Comparison of ENCODE assay signal across 8 cellular contexts in the genomic region with DNA sequence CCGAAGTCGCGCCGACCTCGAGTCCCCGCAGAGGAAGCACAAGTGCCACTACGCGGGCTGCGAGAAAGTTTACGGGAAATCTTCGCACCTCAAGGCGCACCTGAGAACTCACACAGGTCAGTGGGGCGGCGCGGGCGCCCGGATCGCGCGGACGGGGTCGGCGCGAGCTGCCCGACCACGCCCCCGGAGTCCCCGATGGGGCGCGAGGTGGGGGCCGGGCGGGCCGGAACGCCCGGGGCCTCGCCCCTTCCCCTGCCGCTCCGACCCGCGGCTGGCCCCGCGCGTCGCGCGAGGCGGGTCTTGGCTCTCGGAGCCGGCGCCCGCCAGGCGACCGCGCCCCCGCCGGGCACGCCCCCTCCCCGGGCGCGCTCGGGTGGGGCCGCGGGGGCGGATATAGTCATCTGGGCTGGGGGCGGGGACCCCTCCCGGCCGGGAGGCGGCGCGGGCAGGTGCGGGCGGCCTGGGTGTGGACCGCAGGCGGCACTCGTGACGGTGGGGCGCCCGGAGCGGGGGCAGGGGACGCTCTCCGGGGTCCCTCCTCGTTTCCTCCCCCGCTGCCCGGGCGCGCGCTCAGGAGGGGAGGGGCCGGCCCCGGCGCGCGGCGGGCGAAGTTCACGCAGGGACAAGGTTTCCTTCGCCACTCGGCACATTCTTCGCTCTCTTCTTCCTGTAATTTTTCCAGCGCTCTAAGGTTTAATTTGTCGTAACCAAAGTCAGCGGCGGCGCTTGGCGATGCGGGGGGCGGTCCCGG. TPM values are rescaled to one million over a fixed set of nuclear protein-coding genes. Genes with fewer than 3 reads are reported as not detected.
DNase-seq lines count a peak whose midpoint lies in the region; ATAC-seq and TF ChIP-seq lines count a peak whose summit lies in the region.

No MANE protein-coding gene starts in this region.

- H3K36me3 Mint-ChIP-seq in osteocyte (ENCODE audit: unreplicated experiment) (no peaks in the 10 kb centered on the region), type B pancreatic cell (no peaks in the 10 kb centered on the region)

- no peak for TF ChIP-seq CTCF in PC-3 (conservative IDR thresholded peaks at IDR 0.05; ENCODE audit: low read depth, low read length)
- peak; percentile 5 for TF ChIP-seq CTCF in osteocyte (IDR thresholded peaks at IDR 0.05)
- TF ChIP-seq CTCF in type B pancreatic cell (conservative IDR thresholded peaks at IDR 0.05), result no peak

- peak; percentile 74 for DNase-seq in CD1c-positive myeloid dendritic cell (ENCODE audit: extremely low spot score)
- DNase-seq in HAP-1 (ENCODE audit: low spot score in 2 of 2), result peak; percentile 8 to 63
- peak; percentile 56 for DNase-seq in PC-3
- DNase-seq in activated gamma-delta T cell treated with anti-CD3 and anti-CD28 coated beads, Interleukin-2, amount 50 U/mL, for 16 hours (ENCODE audit: low read depth), result peak; percentile 65
- peak; percentile 59 for DNase-seq in glomerular visceral epithelial cell (ENCODE audit: extremely low spot score)
- no peak for DNase-seq in osteocyte (ENCODE audit: extremely low spot score, unreplicated experiment)
- peak; percentile 77 for DNase-seq in type B pancreatic cell (ENCODE audit: extremely low spot score, unreplicated experiment)

- H3K9me3 ChIP-seq in HAP-1 (no peaks in the 10 kb centered on the region), PC-3 (ENCODE audit: low read length) (no peaks in the 10 kb centered on the region)

- intact Hi-C loops in PC-3 (cut with micrococcal nuclease), result loop anchor here (1.0 to 10.0 kb wide), 8 partner anchors 31 to 701 kb away; a partner anchor contains a TSS

- H3K36me3 ChIP-seq in HAP-1 (replicated peaks), result no peaks in the 10 kb centered on the region
- H3K36me3 ChIP-seq in PC-3 (ENCODE audit: low read depth, low read length), result no peaks in the 10 kb centered on the region

- in situ Hi-C loops in HAP-1 (cut with MboI; ENCODE audit: low sequenced_read_pairs), result loop anchor here (10.0 kb wide), 1 partner anchor 113 kb away; no protein-coding TSS in a partner anchor

- POLR2A ChIA-PET in PC-3 (lab: Charles Lee; ENCODE audit: unreplicated experiment), result no interaction called here

- H3K27me3 Mint-ChIP-seq in osteocyte (ENCODE audit: unreplicated experiment) (no peaks in the 10 kb centered on the region), type B pancreatic cell (no peaks in the 10 kb centered on the region)

- H3K4me3 Mint-ChIP-seq in osteocyte (ENCODE audit: unreplicated experiment) (peak overlapping the region; percentile 85), type B pancreatic cell (peak overlapping the region; percentile 82)

- H3K27ac Mint-ChIP-seq in osteocyte (ENCODE audit: unreplicated experiment), result peak overlapping the region; percentile 72
- peak overlapping the region; percentile 97 for H3K27ac Mint-ChIP-seq in type B pancreatic cell

- H3K4me1 ChIP-seq in HAP-1 (peaks cover 3% of the 10 kb centered on the region), PC-3 (ENCODE audit: insufficient read depth, low read length) (peaks cover 10% of the 10 kb centered on the region; the same call in 1 of the 2 replicates)

- H3K9me3 Mint-ChIP-seq in osteocyte (ENCODE audit: unreplicated experiment), result no peaks in the 10 kb centered on the region
- no peaks in the 10 kb centered on the region for H3K9me3 Mint-ChIP-seq in type B pancreatic cell

- H3K4me3 ChIP-seq in HAP-1 (peak overlapping the region; percentile 52), PC-3 (ENCODE audit: low read length) (peak overlapping the region; percentile 78)

- ATAC-seq in PC-3, result peak; percentile 0
- no peak for ATAC-seq in HG03342 (IDR thresholded peaks at IDR 0.05; ENCODE audit: unreplicated experiment)

- no peaks in the 10 kb centered on the region for H3K27me3 ChIP-seq in HAP-1 (ENCODE audit: low read depth)
- no peaks in the 10 kb centered on the region for H3K27me3 ChIP-seq in PC-3 (ENCODE audit: low read length)

- H3K79me2 ChIP-seq in PC-3 (ENCODE audit: low read length), result peaks cover 22% of the 10 kb centered on the region; the same call in 1 of the 2 replicates

- no peaks in the 10 kb centered on the region for H4K20me1 ChIP-seq in PC-3 (ENCODE audit: low read length)

- no peaks in the 10 kb centered on the region for H3K9me2 ChIP-seq in PC-3 (replicated peaks; ENCODE audit: low read length)

- no peaks in the 10 kb centered on the region for H3F3A ChIP-seq in PC-3 (ENCODE audit: low read length, unreplicated experiment)

- peak overlapping the region; percentile 76 for H2AFZ ChIP-seq in PC-3 (ENCODE audit: low read length)

- H3K9ac ChIP-seq in PC-3 (ENCODE audit: low read length), result peak overlapping the region; percentile 50

- H3K27ac ChIP-seq in PC-3 (ENCODE audit: low read length), result no peak overlapping the region

- BruUV-seq in PC-3 (replicated peaks; lab: Mats Ljungman, UMichigan), result no TSS peak

- peaks cover 38% of the 10 kb centered on the region for H3K4me1 Mint-ChIP-seq in osteocyte (ENCODE audit: unreplicated experiment)
- H3K4me1 Mint-ChIP-seq in type B pancreatic cell (ENCODE audit: unreplicated experiment), result peaks cover 34% of the 10 kb centered on the region

- CTCF ChIA-PET in PC-3 (lab: Charles Lee), result no interaction called here

- H3K4me2 ChIP-seq in PC-3 (ENCODE audit: low read length), result peak overlapping the region; percentile 90

RNA-seq across cellular contexts. Expression of a gene that starts 1.2 kb away (rescaled TPM):
- total RNA-seq in PC-3 (2014; rRNA removed) (10.1 and 11.4 TPM in 2 replicates), osteocyte (54.5 and 57.7 TPM in 2 replicates), type B pancreatic cell (ENCODE audit: low replicate concordance) (38.6 and 58.2 TPM in 2 replicates)
